Comparison of ENCODE assay signal across 18 cellular contexts in genomic region chr20:61599061-61599930, GRCh38.
A peak's percentile ranks its signal among the peaks of the same experiment; 100 is the strongest.
DNase-seq lines count a peak whose midpoint lies in the region; ATAC-seq and TF ChIP-seq lines count a peak whose summit lies in the region.
"Had no signal": no experiment of that assay in that cellular context is flagged by ENCODE, and none has a peak within 500 bp of the region (broad histone marks: within the 10 kb centered on the region; RNA-seq: fewer than 3 reads in every experiment).

No MANE protein-coding gene starts in this region.

- no peaks in the 10 kb centered on the region for H3K36me3 Mint-ChIP-seq in activated CD4-positive, alpha-beta T cell treated with anti-CD3 and anti-CD28 coated beads for 36 hours (ENCODE audit: low read depth)
- H3K36me3 Mint-ChIP-seq in activated CD4-positive, alpha-beta T cell treated with anti-CD3 and anti-CD28 coated beads, Interleukin-2, amount 10 ng/mL, durations not matched to agents 24 days and 14 days (ENCODE audit: low read depth), result no peaks in the 10 kb centered on the region
- H3K36me3 Mint-ChIP-seq: activated naive CD4-positive, alpha-beta T cell treated with anti-CD3 and anti-CD28 coated beads, Interleukin-2, amount 10 ng/mL, durations not matched to agents 7 days and 5 days had no signal

- no peak overlapping the region for H3K4me3 ChIP-seq in PC-3 (ENCODE audit: low read length)
- H3K4me3 ChIP-seq: body of pancreas, esophagus squamous epithelium, heart left ventricle, mucosa of descending colon had no signal

- no peak overlapping the region for H3K27ac Mint-ChIP-seq in activated CD4-positive, alpha-beta T cell treated with anti-CD3 and anti-CD28 coated beads for 36 hours
- H3K27ac Mint-ChIP-seq in activated CD4-positive, alpha-beta T cell treated with anti-CD3 and anti-CD28 coated beads, Interleukin-2, amount 10 ng/mL, durations not matched to agents 24 days and 14 days, result no peak overlapping the region
- H3K27ac Mint-ChIP-seq: activated naive CD4-positive, alpha-beta T cell treated with anti-CD3 and anti-CD28 coated beads, Interleukin-2, amount 10 ng/mL, durations not matched to agents 7 days and 5 days; T-helper 17 cell had no signal

- H3K27ac ChIP-seq in PC-3 (ENCODE audit: low read length), result no peak overlapping the region
- H3K27ac ChIP-seq in temporal lobe (ENCODE audit: low read depth, low read length), result peak overlapping the region; percentile 2
- H3K27ac ChIP-seq: body of pancreas, esophagus squamous epithelium, heart left ventricle had no signal

- no peak overlapping the region for H3K4me3 Mint-ChIP-seq in activated CD4-positive, alpha-beta T cell treated with anti-CD3 and anti-CD28 coated beads for 36 hours
- no peak overlapping the region for H3K4me3 Mint-ChIP-seq in activated CD4-positive, alpha-beta T cell treated with anti-CD3 and anti-CD28 coated beads, Interleukin-2, amount 10 ng/mL, durations not matched to agents 24 days and 14 days
- H3K4me3 Mint-ChIP-seq: activated naive CD4-positive, alpha-beta T cell treated with anti-CD3 and anti-CD28 coated beads, Interleukin-2, amount 10 ng/mL, durations not matched to agents 7 days and 5 days; T-helper 17 cell had no signal

- peaks cover 34% of the 10 kb centered on the region for H3K27me3 ChIP-seq in PC-3 (ENCODE audit: low read length)
- H3K27me3 ChIP-seq: body of pancreas had no signal

- H3K9ac ChIP-seq in PC-3 (ENCODE audit: low read length), result no peak overlapping the region

- no peaks in the 10 kb centered on the region for H3K9me2 ChIP-seq in PC-3 (replicated peaks; ENCODE audit: low read length)

- intact Hi-C loops in activated CD4-positive, alpha-beta T cell treated with anti-CD3 and anti-CD28 coated beads for 36 hours (cut with DNase I, micrococcal nuclease), result no loop called here
- intact Hi-C loops in activated CD4-positive, alpha-beta T cell treated with anti-CD3 and anti-CD28 coated beads, Interleukin-2, amount 10 ng/mL, durations not matched to agents 24 days and 14 days (cut with micrococcal nuclease), result no loop called here
- intact Hi-C loops in PC-3 (cut with micrococcal nuclease), result no loop called here

- CTCF ChIA-PET in activated CD4-positive, alpha-beta T cell treated with anti-CD3 and anti-CD28 coated beads for 36 hours (lab: Charles Lee), result no interaction called here
- CTCF ChIA-PET in PC-3 (lab: Charles Lee), result no interaction called here

- H3K79me2 ChIP-seq in PC-3 (ENCODE audit: low read length), result no peaks in the 10 kb centered on the region

- no TSS peak for BruUV-seq in PC-3 (replicated peaks; lab: Mats Ljungman, UMichigan)

- no peak overlapping the region for H3K4me2 ChIP-seq in PC-3 (ENCODE audit: low read length)

- no peak overlapping the region for H2AFZ ChIP-seq in PC-3 (ENCODE audit: low read length)

- H3K9me3 ChIP-seq in PC-3 (ENCODE audit: low read length), result no peaks in the 10 kb centered on the region; the same call in 1 of the 2 replicates
- H3K9me3 ChIP-seq: mucosa of descending colon had no signal

- peak; percentile 25; the same call in 1 of the 2 replicates for TF ChIP-seq CTCF in PC-3 (conservative IDR thresholded peaks at IDR 0.05; ENCODE audit: low read depth, low read length)

- no peak for ATAC-seq in activated CD4-positive, alpha-beta T cell treated with anti-CD3 and anti-CD28 coated beads for 36 hours
- no peak for ATAC-seq in PC-3
- no peak for ATAC-seq in GM19452 (IDR thresholded peaks at IDR 0.05; ENCODE audit: unreplicated experiment)
- ATAC-seq: body of pancreas, left cardiac atrium, mucosa of descending colon, T-helper 17 cell had no signal

- DNase-seq in activated CD4-positive, alpha-beta T cell treated with anti-CD3 and anti-CD28 coated beads for 36 hours, result peak; percentile 7
- DNase-seq in activated CD4-positive, alpha-beta T cell treated with anti-CD3 and anti-CD28 coated beads, Interleukin-2, amount 10 ng/mL, durations not matched to agents 24 days and 14 days, result no peak
- no peak for DNase-seq in PC-3
- peak; percentile 80 for DNase-seq in iPS-NIHi11 (ENCODE audit: low spot score)
- DNase-seq in stimulated activated CD8-positive, alpha-beta memory T cell treated with anti-CD3 and anti-CD28 coated beads, Interleukin-4, amount 100 ng/mL, for 48 hours, result no peak
- no peak for DNase-seq in NCI-H1048 (lab: John Stamatoyannopoulos, UW)
- DNase-seq: activated naive CD4-positive, alpha-beta T cell treated with anti-CD3 and anti-CD28 coated beads, Interleukin-2, amount 10 ng/mL, durations not matched to agents 7 days and 5 days; body of pancreas; Caco-2; esophagus squamous epithelium; GDM1; left cardiac atrium; mucosa of descending colon; stimulated activated naive CD4-positive, alpha-beta T cell; T-helper 17 cell had no signal

- H3K4me1 ChIP-seq in PC-3 (ENCODE audit: insufficient read depth, low read length), result no peaks in the 10 kb centered on the region
- H3K4me1 ChIP-seq: body of pancreas, Caco-2, esophagus squamous epithelium, heart left ventricle had no signal

- peaks cover 10% of the 10 kb centered on the region for H3K9me3 Mint-ChIP-seq in activated CD4-positive, alpha-beta T cell treated with anti-CD3 and anti-CD28 coated beads for 36 hours (ENCODE audit: low read depth)
- H3K9me3 Mint-ChIP-seq in activated CD4-positive, alpha-beta T cell treated with anti-CD3 and anti-CD28 coated beads, Interleukin-2, amount 10 ng/mL, durations not matched to agents 24 days and 14 days, result peaks cover 4% of the 10 kb centered on the region

- H3K36me3 ChIP-seq in PC-3 (ENCODE audit: low read depth, low read length), result no peaks in the 10 kb centered on the region
- H3K36me3 ChIP-seq: esophagus squamous epithelium, heart left ventricle had no signal

- no peaks in the 10 kb centered on the region for H3F3A ChIP-seq in PC-3 (ENCODE audit: low read length, unreplicated experiment)

- POLR2A ChIA-PET in activated CD4-positive, alpha-beta T cell treated with anti-CD3 and anti-CD28 coated beads for 36 hours (lab: Charles Lee), result no interaction called here
- POLR2A ChIA-PET in PC-3 (lab: Charles Lee; ENCODE audit: unreplicated experiment), result no interaction called here

- H4K20me1 ChIP-seq in PC-3 (ENCODE audit: low read length), result no peaks in the 10 kb centered on the region

- H3K27me3 Mint-ChIP-seq in activated CD4-positive, alpha-beta T cell treated with anti-CD3 and anti-CD28 coated beads for 36 hours, result no peaks in the 10 kb centered on the region
- no peaks in the 10 kb centered on the region for H3K27me3 Mint-ChIP-seq in activated CD4-positive, alpha-beta T cell treated with anti-CD3 and anti-CD28 coated beads, Interleukin-2, amount 10 ng/mL, durations not matched to agents 24 days and 14 days
- H3K27me3 Mint-ChIP-seq: activated naive CD4-positive, alpha-beta T cell treated with anti-CD3 and anti-CD28 coated beads, Interleukin-2, amount 10 ng/mL, durations not matched to agents 7 days and 5 days; T-helper 17 cell had no signal

- no peaks in the 10 kb centered on the region for H3K4me1 Mint-ChIP-seq in activated CD4-positive, alpha-beta T cell treated with anti-CD3 and anti-CD28 coated beads for 36 hours
- no peaks in the 10 kb centered on the region for H3K4me1 Mint-ChIP-seq in activated CD4-positive, alpha-beta T cell treated with anti-CD3 and anti-CD28 coated beads, Interleukin-2, amount 10 ng/mL, durations not matched to agents 24 days and 14 days
- H3K4me1 Mint-ChIP-seq: activated naive CD4-positive, alpha-beta T cell treated with anti-CD3 and anti-CD28 coated beads, Interleukin-2, amount 10 ng/mL, durations not matched to agents 7 days and 5 days; T-helper 17 cell had no signal

Comparison
In these comparisons a context has a peak if more than half of its experiments do, and no peak if none do; other contexts are left out.
1. DNase-seq: peak in activated CD4-positive, alpha-beta T cell treated with anti-CD3 and anti-CD28 coated beads for 36 hours (single experiment) and iPS-NIHi11 (single experiment); none in activated CD4-positive, alpha-beta T cell treated with anti-CD3 and anti-CD28 coated beads, Interleukin-2, amount 10 ng/mL, durations not matched to agents 24 days and 14 days (single experiment), PC-3 (single experiment), stimulated activated CD8-positive, alpha-beta memory T cell treated with anti-CD3 and anti-CD28 coated beads, Interleukin-4, amount 100 ng/mL, for 48 hours (single experiment) and NCI-H1048 (single experiment).